18 cellular contexts compared by ENCODE assay signal in the genomic region with DNA sequence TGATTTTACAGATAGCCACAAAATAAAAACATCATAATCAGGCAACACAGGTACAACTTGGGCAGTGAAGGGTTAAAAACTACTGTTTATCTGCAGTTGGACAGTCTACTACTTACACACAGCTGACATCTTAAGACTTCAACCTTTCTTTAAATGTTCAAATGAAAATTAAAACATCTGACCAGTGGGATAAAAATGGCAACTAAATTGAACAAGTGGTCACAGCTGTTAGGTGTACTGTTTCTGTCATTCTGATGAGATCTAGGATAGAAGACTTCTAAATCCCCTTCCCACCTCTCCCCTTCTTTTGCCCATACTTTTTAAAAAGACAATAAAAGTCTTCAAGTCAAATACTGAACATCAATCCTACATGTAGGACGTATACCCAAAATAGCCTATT. TPM values are rescaled to one million over a fixed set of nuclear protein-coding genes. Genes with fewer than 3 reads are reported as not detected.
DNase-seq lines count a peak whose midpoint lies in the region; ATAC-seq, FAIRE-seq and TF ChIP-seq lines count a peak whose summit lies in the region.
"Had no signal": no experiment of that assay in that cellular context is flagged by ENCODE, and none has a peak within 500 bp of the region (broad histone marks: within the 10 kb centered on the region; RNA-seq: fewer than 3 reads in every experiment).

No MANE protein-coding gene starts in this region.

- H3K4me1 Mint-ChIP-seq in nephron = peaks cover 63% of the 10 kb centered on the region
- H3K4me1 Mint-ChIP-seq: CD4-positive, CD25-positive, alpha-beta regulatory T cell had no signal

- no peak for DNase-seq in H54 (ENCODE audit: insufficient read length, low spot score)
- DNase-seq in NCI-H82 (lab: John Stamatoyannopoulos, UW) = peak; percentile 45
- no peak for DNase-seq in smooth muscle cell (lab: John Stamatoyannopoulos, UW; ENCODE audit: unreplicated experiment)
- DNase-seq in AML-193 (lab: John Stamatoyannopoulos, UW) = no peak
- DNase-seq in NOMO-1 treated with DMSO at 0.1 percent for 48 hours (lab: John Stamatoyannopoulos, UW; ENCODE audit: unreplicated experiment) = no peak
- DNase-seq: CD4-positive, CD25-positive, alpha-beta regulatory T cell; DMS79; NCI-H1092 treated with DMSO at 0.1 percent for 48 hours; NCI-H1436 treated with DMSO at 0.1 percent for 48 hours; NCI-H1930; NCI-H2227 treated with DMSO at 0.1 percent for 48 hours; NCI-H510A; NCI-H774; OCI-M1 had no signal

- peak overlapping the region in 1 of 3 experiments; percentile 39 for H3K4me3 Mint-ChIP-seq in nephron
- H3K4me3 Mint-ChIP-seq: CD4-positive, CD25-positive, alpha-beta regulatory T cell had no signal

- H3K36me3 ChIP-seq in smooth muscle cell (ENCODE audit: low read depth) = no peaks in the 10 kb centered on the region

- H3K4me1 ChIP-seq in smooth muscle cell (ENCODE audit: low read depth) = peaks cover 20% of the 10 kb centered on the region
- H3K4me1 ChIP-seq: SJSA1 had no signal

- TF ChIP-seq CTCF in nephron (IDR thresholded peaks at IDR 0.05; ENCODE audit: unreplicated experiment in 3 of 3) = no peak
- TF ChIP-seq CTCF in smooth muscle cell (IDR thresholded peaks at IDR 0.05; ENCODE audit: borderline replicate concordance, insufficient read depth, poor library complexity, severe bottlenecking) = no peak

- WGBS in smooth muscle cell (ENCODE audit: low lambda C conversion rate) = 100% methylated on average over 1 of the region's 1 CpG

- peak overlapping the region; percentile 13 for H3K9ac ChIP-seq in smooth muscle cell (ENCODE audit: low read depth)

- no peaks in the 10 kb centered on the region for H3K9me3 ChIP-seq in smooth muscle cell (replicated peaks; ENCODE audit: low read depth)
- H3K9me3 ChIP-seq: SJSA1 had no signal

- H3K4me3 ChIP-seq in smooth muscle cell = no peak overlapping the region
- H3K4me3 ChIP-seq: K562, SJSA1 had no signal

- peaks cover 4% of the 10 kb centered on the region for H3F3A ChIP-seq in smooth muscle cell (ENCODE audit: low read depth)

- H3K27me3 ChIP-seq in smooth muscle cell (ENCODE audit: low read depth) = no peaks in the 10 kb centered on the region
- H3K27me3 ChIP-seq: SJSA1 had no signal

- peaks cover 95% of the 10 kb centered on the region for H4K20me1 ChIP-seq in smooth muscle cell (ENCODE audit: low read depth)

- H3K27me3 Mint-ChIP-seq in nephron (ENCODE audit: low read depth) = no peaks in the 10 kb centered on the region

- peak overlapping the region; percentile 54 for H3K27ac ChIP-seq in smooth muscle cell (ENCODE audit: low read depth)
- H3K27ac ChIP-seq: SJSA1 had no signal

- H3K79me2 ChIP-seq in smooth muscle cell (ENCODE audit: low read depth) = peaks cover 100% of the 10 kb centered on the region

- peak overlapping the region; percentile 48 for H3K4me2 ChIP-seq in smooth muscle cell

- FAIRE-seq in H54 (lab: Jason Lieb, UNC) = peak; percentile 20
- FAIRE-seq: K562 had no signal

- peak overlapping the region; percentile 29 to 59 (median 56) for H3K27ac Mint-ChIP-seq in nephron
- H3K27ac Mint-ChIP-seq: CD4-positive, CD25-positive, alpha-beta regulatory T cell had no signal

- no peak overlapping the region for H2AFZ ChIP-seq in smooth muscle cell (ENCODE audit: low read depth)

- peaks cover 6% of the 10 kb centered on the region for H3K9me3 Mint-ChIP-seq in nephron

- peaks cover 35% of the 10 kb centered on the region for H3K36me3 Mint-ChIP-seq in nephron (ENCODE audit: low read depth)

- no peak for ATAC-seq in HG03139 (IDR thresholded peaks at IDR 0.05; ENCODE audit: unreplicated experiment)
- ATAC-seq: K562 had no signal

- TF ChIP-seq POLR2A in H54 (IDR thresholded peaks at IDR 0.05; ENCODE audit: low read depth, low read length) = no peak

RNA-seq across cellular contexts. Expression of gene ENAH, which starts 56.2 kb away (rescaled TPM):
- 147 and 170 TPM in 2 replicates for total RNA-seq in smooth muscle cell
- 39.3 and 70.5 TPM in 2 replicates for polyA plus RNA-seq in smooth muscle cell
- total RNA-seq: CD4-positive, CD25-positive, alpha-beta regulatory T cell had no signal
